15 cellular contexts compared by ENCODE assay signal in the genomic region with DNA sequence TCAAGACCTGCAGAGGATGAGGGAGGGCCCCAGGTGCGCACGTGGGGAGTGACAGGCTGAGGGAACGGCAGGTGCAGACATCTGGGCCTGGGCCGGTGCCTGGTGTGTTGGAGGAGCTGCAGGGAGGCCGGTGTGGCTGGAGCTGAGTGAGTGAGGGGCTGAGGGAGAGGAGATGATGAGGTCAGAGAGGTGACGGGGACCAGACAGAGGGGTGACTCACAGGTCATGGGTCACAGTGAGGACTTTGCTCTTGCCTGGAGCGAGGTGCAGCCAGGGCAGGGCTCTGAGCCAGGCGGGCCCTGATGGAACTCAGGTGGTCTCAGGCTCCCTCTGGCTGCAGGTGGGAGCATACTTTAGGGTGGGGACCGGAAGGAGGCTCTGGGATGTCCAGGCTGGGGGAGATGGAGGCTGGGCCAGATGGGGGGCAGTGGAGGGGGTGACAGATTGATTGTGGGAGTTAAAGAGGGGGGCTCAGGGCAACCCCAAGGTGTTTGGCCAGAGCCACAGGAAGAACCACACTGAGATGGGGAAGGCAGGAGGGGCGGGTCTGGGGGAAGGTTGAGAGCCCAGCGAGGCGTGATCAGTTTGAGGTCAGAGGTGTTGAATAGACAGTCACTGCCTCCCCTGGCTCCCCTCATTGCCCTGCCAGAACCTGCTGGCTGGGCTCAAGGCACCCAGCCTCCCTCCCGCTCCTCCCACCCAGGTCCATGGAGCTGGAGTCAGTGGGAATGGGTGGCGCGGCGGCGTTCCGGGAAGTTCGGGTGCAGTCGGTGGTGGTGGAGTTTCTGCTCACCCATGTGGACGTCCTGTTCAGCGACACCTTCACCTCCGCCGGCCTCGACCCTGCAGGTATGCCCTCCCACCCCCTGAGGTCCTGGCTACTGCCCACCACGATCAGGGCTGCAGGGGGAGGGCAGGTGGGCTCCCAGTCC. TPM values are rescaled to one million over a fixed set of nuclear protein-coding genes. Genes with fewer than 3 reads are reported as not detected.
A peak's percentile ranks its signal among the peaks of the same experiment; 100 is the strongest.
DNase-seq lines count a peak whose midpoint lies in the region; ATAC-seq and TF ChIP-seq lines count a peak whose summit lies in the region.
"Had no signal": no experiment of that assay in that cellular context is flagged by ENCODE, and none has a peak within 500 bp of the region (broad histone marks: within the 10 kb centered on the region; RNA-seq: fewer than 3 reads in every experiment).

No MANE protein-coding gene starts in this region.

- H3K36me3 ChIP-seq in liver (ENCODE audit: control insufficient read depth in 4 of 4, insufficient read depth in 3 of 4, low read depth in 1 of 4, low read length in 3 of 4): peaks cover 0 to 1% (median 0%) of the 10 kb centered on the region in 4 donors
- H3K36me3 ChIP-seq: pancreas had no signal

- H3K27ac Mint-ChIP-seq in T-helper 17 cell: peak overlapping the region; percentile 67
- H3K27ac Mint-ChIP-seq in activated CD8-positive, alpha-beta memory T cell treated with anti-CD3 and anti-CD28 coated beads, Interleukin-2, amount 10 ng/mL, durations not matched to agents 7 days and 5 days: no peak overlapping the region
- H3K27ac Mint-ChIP-seq: activated B cell treated with CpG ODN at 0.5 μM for 24 hours, memory B cell had no signal

- H3K9me3 ChIP-seq in T-helper 17 cell (ENCODE audit: control insufficient read depth, low read length, poor library complexity, severe bottlenecking) (no peaks in the 10 kb centered on the region), liver (ENCODE audit: control insufficient read depth in 4 of 4, low read length in 3 of 4) (no peaks in the 10 kb centered on the region)
- H3K9me3 ChIP-seq: heart right ventricle, pancreas, spleen, tibial artery had no signal

- no peaks in the 10 kb centered on the region for H3K9me3 Mint-ChIP-seq in activated CD8-positive, alpha-beta memory T cell treated with anti-CD3 and anti-CD28 coated beads, Interleukin-2, amount 10 ng/mL, durations not matched to agents 7 days and 5 days (ENCODE audit: low read depth)
- H3K9me3 Mint-ChIP-seq: activated B cell treated with CpG ODN at 0.5 μM for 24 hours, memory B cell had no signal

- CTCF ChIA-PET in activated CD8-positive, alpha-beta memory T cell treated with anti-CD3 and anti-CD28 coated beads, Interleukin-2, amount 10 ng/mL, durations not matched to agents 7 days and 5 days (lab: Charles Lee): no interaction called here

- H3K4me1 ChIP-seq in liver (ENCODE audit: control insufficient read depth in 4 of 4, insufficient read depth in 4 of 4, low read length in 3 of 4): no peaks in the 10 kb centered on the region
- H3K4me1 ChIP-seq: heart right ventricle, pancreas, spleen, tibial artery had no signal

- peaks cover 10% of the 10 kb centered on the region for H3K4me1 Mint-ChIP-seq in T-helper 17 cell
- no peaks in the 10 kb centered on the region for H3K4me1 Mint-ChIP-seq in activated CD8-positive, alpha-beta memory T cell treated with anti-CD3 and anti-CD28 coated beads, Interleukin-2, amount 10 ng/mL, durations not matched to agents 7 days and 5 days
- H3K4me1 Mint-ChIP-seq: activated B cell treated with CpG ODN at 0.5 μM for 24 hours, memory B cell had no signal

- TF ChIP-seq CTCF in liver (IDR thresholded peaks at IDR 0.05; ENCODE audit: low read depth, low read length, missing input control): no peak

- WGBS in liver: 83% methylated on average over 26 of the region's 26 CpGs

- peaks cover 3% of the 10 kb centered on the region for H3K36me3 Mint-ChIP-seq in T-helper 17 cell (ENCODE audit: low read depth)
- H3K36me3 Mint-ChIP-seq in activated CD8-positive, alpha-beta memory T cell treated with anti-CD3 and anti-CD28 coated beads, Interleukin-2, amount 10 ng/mL, durations not matched to agents 7 days and 5 days: peaks cover 2% of the 10 kb centered on the region

- no peak overlapping the region for H3K9ac ChIP-seq in liver (ENCODE audit: low read depth in 1 of 2, low read length in 2 of 2)

- no peak for TF ChIP-seq RAD21 in liver (IDR thresholded peaks at IDR 0.05)

- H3K4me3 ChIP-seq in liver (ENCODE audit: low read depth in 1 of 3, low read length in 3 of 3): no peak overlapping the region
- H3K4me3 ChIP-seq: heart right ventricle, pancreas, spleen, tibial artery had no signal

- no peak overlapping the region for H3K4me3 Mint-ChIP-seq in T-helper 17 cell
- H3K4me3 Mint-ChIP-seq in activated CD8-positive, alpha-beta memory T cell treated with anti-CD3 and anti-CD28 coated beads, Interleukin-2, amount 10 ng/mL, durations not matched to agents 7 days and 5 days: no peak overlapping the region
- H3K4me3 Mint-ChIP-seq: activated B cell treated with CpG ODN at 0.5 μM for 24 hours, memory B cell had no signal

- no peak for ATAC-seq in T-helper 17 cell
- no peak for ATAC-seq in activated CD8-positive, alpha-beta memory T cell treated with anti-CD3 and anti-CD28 coated beads, Interleukin-2, amount 10 ng/mL, durations not matched to agents 7 days and 5 days
- no peak for ATAC-seq in GM18498 (IDR thresholded peaks at IDR 0.05; ENCODE audit: unreplicated experiment)
- ATAC-seq: heart right ventricle had no signal

- no peak overlapping the region for H3K27ac ChIP-seq in liver (ENCODE audit: low read depth in 1 of 2, low read length in 2 of 2)
- H3K27ac ChIP-seq: heart right ventricle, pancreas, spleen, tibial artery had no signal

- no peaks in the 10 kb centered on the region for H3K27me3 Mint-ChIP-seq in T-helper 17 cell
- H3K27me3 Mint-ChIP-seq in activated CD8-positive, alpha-beta memory T cell treated with anti-CD3 and anti-CD28 coated beads, Interleukin-2, amount 10 ng/mL, durations not matched to agents 7 days and 5 days: no peaks in the 10 kb centered on the region
- H3K27me3 Mint-ChIP-seq: activated B cell treated with CpG ODN at 0.5 μM for 24 hours, memory B cell had no signal

- no peaks in the 10 kb centered on the region for H3K27me3 ChIP-seq in liver (ENCODE audit: control insufficient read depth in 4 of 4, insufficient read depth in 4 of 4, low read length in 3 of 4)
- H3K27me3 ChIP-seq: heart right ventricle, pancreas, spleen, tibial artery had no signal

- no peak for DNase-seq in T-helper 17 cell
- no peak for DNase-seq in activated CD8-positive, alpha-beta memory T cell treated with anti-CD3 and anti-CD28 coated beads, Interleukin-2, amount 10 ng/mL, durations not matched to agents 7 days and 5 days
- DNase-seq: activated B cell treated with CpG ODN at 0.5 μM for 24 hours; activated T-cell treated with anti-CD3 and anti-CD28 coated beads, Interleukin-2, amount 50 U/mL, for 1 hour; GDM1; HCEC 1CT; heart right ventricle; NCI-H2227 treated with DMSO at 0.1 percent for 48 hours; spleen; tibial artery had no signal

TF ChIP-seq in liver, 16 proteins besides CTCF, POLR2A, EP300 and RAD21:
- peak; percentile 16 to 20 for TF ChIP-seq HNF4A (conservative IDR thresholded peaks at IDR 0.05)
- no peak for TF ChIP-seq RXRA (IDR thresholded peaks at IDR 0.05)
- TF ChIP-seq, protein P1, sequence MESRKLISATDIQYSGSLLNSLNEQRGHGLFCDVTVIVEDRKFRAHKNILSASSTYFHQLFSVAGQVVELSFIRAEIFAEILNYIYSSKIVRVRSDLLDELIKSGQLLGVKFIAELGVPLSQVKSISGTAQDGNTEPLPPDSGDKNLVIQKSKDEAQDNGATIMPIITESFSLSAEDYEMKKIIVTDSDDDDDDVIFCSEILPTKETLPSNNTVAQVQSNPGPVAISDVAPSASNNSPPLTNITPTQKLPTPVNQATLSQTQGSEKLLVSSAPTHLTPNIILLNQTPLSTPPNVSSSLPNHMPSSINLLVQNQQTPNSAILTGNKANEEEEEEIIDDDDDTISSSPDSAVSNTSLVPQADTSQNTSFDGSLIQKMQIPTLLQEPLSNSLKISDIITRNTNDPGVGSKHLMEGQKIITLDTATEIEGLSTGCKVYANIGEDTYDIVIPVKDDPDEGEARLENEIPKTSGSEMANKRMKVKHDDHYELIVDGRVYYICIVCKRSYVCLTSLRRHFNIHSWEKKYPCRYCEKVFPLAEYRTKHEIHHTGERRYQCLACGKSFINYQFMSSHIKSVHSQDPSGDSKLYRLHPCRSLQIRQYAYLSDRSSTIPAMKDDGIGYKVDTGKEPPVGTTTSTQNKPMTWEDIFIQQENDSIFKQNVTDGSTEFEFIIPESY (IDR thresholded peaks at IDR 0.05): no peak
- TF ChIP-seq YY1 (IDR thresholded peaks at IDR 0.05): no peak
- TF ChIP-seq FOXA1 (IDR thresholded peaks at IDR 0.05): no peak

RNA-seq across cellular contexts. Expression of a gene that starts 8.4 kb away (rescaled TPM):
- total RNA-seq in T-helper 17 cell (10 to 100 TPM; 16.4 to 20.5 TPM), liver (10 to 100 TPM in 1 of 2 donors, 1 to 10 TPM in 1; 2.0 to 10.1 TPM)
- 1 to 10 TPM in 1 of 2 donors, under 1 TPM in 1; 0.85 to 1.6 TPM for polyA plus RNA-seq in liver
- 100 to 1,000 TPM in 1 of 2 experiments, 10 to 100 TPM in 1; 40.0 to 101 TPM for total RNA-seq in activated CD8-positive, alpha-beta memory T cell treated with anti-CD3 and anti-CD28 coated beads, Interleukin-2, amount 10 ng/mL, durations not matched to agents 7 days and 5 days

RNA-seq across cellular contexts. Expression of a gene that starts 25.8 kb away (rescaled TPM):
- 10 to 100 TPM; 36.2 to 36.6 TPM for total RNA-seq in T-helper 17 cell
- total RNA-seq in liver: 1 to 10 TPM; 2.1 to 4.5 TPM
- 1 to 10 TPM; 2.4 to 3.1 TPM for polyA plus RNA-seq in liver
- total RNA-seq in activated CD8-positive, alpha-beta memory T cell treated with anti-CD3 and anti-CD28 coated beads, Interleukin-2, amount 10 ng/mL, durations not matched to agents 7 days and 5 days: 10 to 100 TPM; 46.5 to 57.8 TPM

RNA-seq across cellular contexts. Expression of a gene that starts 26.9 kb away (rescaled TPM):
- not detected for total RNA-seq in T-helper 17 cell
- total RNA-seq in liver: 1 to 10 TPM; 2.7 to 4.4 TPM
- 10 to 100 TPM in 1 of 2 donors, 1 to 10 TPM in 1; 6.9 to 17.7 TPM for polyA plus RNA-seq in liver
- not detected for total RNA-seq in activated CD8-positive, alpha-beta memory T cell treated with anti-CD3 and anti-CD28 coated beads, Interleukin-2, amount 10 ng/mL, durations not matched to agents 7 days and 5 days
- total RNA-seq: activated B cell treated with CpG ODN at 0.5 μM for 24 hours had no signal

RNA-seq across cellular contexts. Expression of a gene that starts 28.9 kb away (rescaled TPM):
- total RNA-seq in T-helper 17 cell: not detected
- 100 to 1,000 TPM in 1 of 2 donors, 10 to 100 TPM in 1; 56.4 to 116 TPM for total RNA-seq in liver
- polyA plus RNA-seq in liver: 100 to 1,000 TPM; 112 to 156 TPM
- not detected for total RNA-seq in activated CD8-positive, alpha-beta memory T cell treated with anti-CD3 and anti-CD28 coated beads, Interleukin-2, amount 10 ng/mL, durations not matched to agents 7 days and 5 days
- total RNA-seq: activated B cell treated with CpG ODN at 0.5 μM for 24 hours, heart right ventricle, spleen had no signal
- polyA plus RNA-seq: esophagus, heart right ventricle had no signal

RNA-seq across cellular contexts. Expression of a gene that starts 35.4 kb away (rescaled TPM):
- total RNA-seq in T-helper 17 cell (10 to 100 TPM; 12.6 to 13.6 TPM), liver (1 to 10 TPM; 2.6 to 7.0 TPM)
- 1 to 10 TPM; 5.8 to 6.3 TPM for polyA plus RNA-seq in liver
- total RNA-seq in activated CD8-positive, alpha-beta memory T cell treated with anti-CD3 and anti-CD28 coated beads, Interleukin-2, amount 10 ng/mL, durations not matched to agents 7 days and 5 days: 1 to 10 TPM; 8.9 to 9.2 TPM

Comparison
In these comparisons a context has a peak if more than half of its experiments do, and no peak if none do; other contexts are left out.
1. RNA of a gene that starts 25.8 kb away (total RNA-seq): 46.5 to 57.8 TPM in activated CD8-positive, alpha-beta memory T cell treated with anti-CD3 and anti-CD28 coated beads, Interleukin-2, amount 10 ng/mL, durations not matched to agents 7 days and 5 days and 36.2 to 36.6 TPM in T-helper 17 cell; 2.1 to 4.5 TPM in liver; every median in the first group is over 4 times any median in the second.